In the genomic region with DNA sequence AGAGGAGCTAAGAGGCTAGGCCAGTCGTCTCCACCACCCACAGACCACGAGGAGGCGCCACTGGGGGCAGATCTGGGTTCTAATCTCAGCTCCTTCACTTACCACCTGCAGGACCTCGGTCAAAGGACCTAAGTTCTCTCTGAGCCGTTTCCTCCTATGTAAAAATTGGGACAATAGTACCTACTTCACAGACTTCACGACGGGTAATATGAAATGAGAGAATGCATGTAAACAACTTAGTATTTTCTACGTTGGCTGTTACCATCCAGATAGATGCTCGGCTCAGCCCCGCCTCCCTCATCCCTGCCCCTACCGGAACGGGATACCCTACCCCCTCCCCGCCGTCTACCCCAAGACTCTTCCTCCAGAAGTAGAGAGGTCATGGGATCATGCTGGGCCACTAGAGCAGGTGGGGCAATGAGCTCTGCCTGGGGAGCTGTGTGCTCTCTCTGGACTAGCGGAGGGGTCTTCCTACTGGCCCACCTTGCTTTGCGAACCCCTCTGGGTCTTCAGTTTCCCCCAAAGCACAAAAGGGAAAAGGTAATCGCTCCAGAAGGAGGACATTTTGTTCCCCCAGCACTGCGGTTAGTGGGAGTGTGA, we compare ENCODE assay signal across 8 cellular contexts. TPM values are rescaled to one million over a fixed set of nuclear protein-coding genes. Genes with fewer than 3 reads are reported as not detected.
DNase-seq lines count a peak whose midpoint lies in the region; ATAC-seq, FAIRE-seq and TF ChIP-seq lines count a peak whose summit lies in the region.

No MANE protein-coding gene starts in this region.

- peaks cover 26% of the 10 kb centered on the region for H3K36me3 ChIP-seq in K562 (ENCODE audit: control insufficient read depth, insufficient read depth, low read length)
- peaks cover 7 to 22% (median 14%) of the 10 kb centered on the region in 3 donors for H3K36me3 ChIP-seq in skeletal muscle tissue (ENCODE audit: control insufficient read depth in 3 of 3, insufficient read depth in 3 of 3, low read length in 3 of 3)

- CTCF ChIA-PET in K562 (lab: Yijun Ruan, JAX; ENCODE audit: low intra/inter-chr PET ratio): interaction anchor here (0.7 kb wide), 1 partner anchor 44 kb away, joined by 3 read pairs; no protein-coding TSS in a partner anchor

- peak; percentile 65 for ATAC-seq in K562

- no peak for TF ChIP-seq POLR2A in K562 (conservative IDR thresholded peaks at IDR 0.05)

- intact Hi-C loops in K562 (cut with micrococcal nuclease): loop anchor here (1.0 to 2.0 kb wide), 2 partner anchors 43 to 132 kb away; a partner anchor contains a TSS

- H3K27me3 ChIP-seq in K562 (ENCODE audit: control insufficient read depth in 2 of 2, insufficient read depth in 2 of 2, low read length in 2 of 2) (no peaks in the 10 kb centered on the region), skeletal muscle tissue (ENCODE audit: control insufficient read depth in 3 of 3, insufficient read depth in 3 of 3, low read length in 3 of 3) (no peaks in the 10 kb centered on the region)

- peaks cover 15% of the 10 kb centered on the region for H3K79me2 ChIP-seq in K562 (ENCODE audit: control insufficient read depth, insufficient read depth, low read length)

- H2AFZ ChIP-seq in K562 (ENCODE audit: low read depth, low read length): peak overlapping the region; percentile 96

- no peak for TF ChIP-seq EP300 in K562 (IDR thresholded peaks at IDR 0.05; ENCODE audit: low read length)

- H3K9ac ChIP-seq in K562 (ENCODE audit: insufficient read depth in 1 of 2, low read depth in 2 of 2, low read length in 2 of 2): peak overlapping the region; percentile 87 to 94
- H3K9ac ChIP-seq in skeletal muscle tissue (ENCODE audit: low read depth in 1 of 3, low read length in 3 of 3): peak overlapping the region; percentile 72 to 95 (median 95)

- TF ChIP-seq RAD21 in K562 (CRISPR knock-in tag; conservative IDR thresholded peaks at IDR 0.05 in 1 of 2, IDR thresholded peaks at IDR 0.05 in 1 of 2): peak; percentile 14 to 71; a peak in 2 of 4 replicates

- no peaks in the 10 kb centered on the region for H3K9me1 ChIP-seq in K562 (ENCODE audit: control insufficient read depth, insufficient read depth, low read length)

- H3K4me3 ChIP-seq in K562 (peak overlapping the region; percentile 56), skeletal muscle tissue (ENCODE audit: low read length in 3 of 3) (peak overlapping the region; percentile 77 to 92 (median 85))

- H3K4me2 ChIP-seq in K562 (ENCODE audit: insufficient read depth, low read length): peak overlapping the region; percentile 93

- no peaks in the 10 kb centered on the region for H4K20me1 ChIP-seq in K562 (replicated peaks; ENCODE audit: control insufficient read depth, insufficient read depth, low read length)

- FAIRE-seq in K562 (lab: Jason Lieb, UNC): peak; percentile 61

- H3K4me1 ChIP-seq in K562 (replicated peaks in 1 of 2; ENCODE audit: control insufficient read depth in 2 of 2, insufficient read depth in 2 of 2, low read length in 2 of 2): peaks cover 32 to 42% of the 10 kb centered on the region in 2 experiments
- peaks cover 18 to 35% (median 24%) of the 10 kb centered on the region in 3 donors for H3K4me1 ChIP-seq in skeletal muscle tissue (ENCODE audit: control insufficient read depth in 3 of 3, insufficient read depth in 3 of 3, low read length in 3 of 3)

- H3K27ac ChIP-seq in K562 (ENCODE audit: extremely low read depth, low read depth, low read length) (peak overlapping the region; percentile 91), skeletal muscle tissue (ENCODE audit: low read depth, low read length) (peak overlapping the region; percentile 98)

- in situ Hi-C loops in K562 (cut with MboI): no loop called here

- TF ChIP-seq CTCF in AG09319 (IDR thresholded peaks at IDR 0.05; ENCODE audit: low read depth, low read length) (peak; percentile 48), K562 (IDR thresholded peaks at IDR 0.05 in 2 of 3, conservative IDR thresholded peaks at IDR 0.05 in 1 of 3; ENCODE audit: insufficient read depth in 2 of 3, low read depth in 1 of 3, low read length in 3 of 3) (peak; percentile 65 to 82 (median 71))

- H3K9me3 ChIP-seq in K562 (replicated peaks; ENCODE audit: control insufficient read depth, insufficient read depth, low read depth, low read length) (peaks cover 4% of the 10 kb centered on the region), skeletal muscle tissue (ENCODE audit: control insufficient read depth in 3 of 3, low read length in 3 of 3) (no peaks in the 10 kb centered on the region)

- POLR2A ChIA-PET in K562 (lab: Yijun Ruan, JAX): interaction anchor here (0.6 to 1.8 kb wide), 13 partner anchors 9 to 691 kb away, joined by 3 to 9 read pairs (median 3); a partner anchor contains a TSS

- BruUV-seq in K562 (replicated peaks; lab: Mats Ljungman, UMichigan): TSS peak; percentile 68

- DNase-seq in AG09319 (ENCODE audit: extremely low read depth, low read depth) (no peak), HCEC 1CT (peak; percentile 54), T follicular helper cell (ENCODE audit: low read depth) (peak; percentile 15), K562 (ENCODE audit: extremely low read depth in 1 of 4, low spot score in 3 of 4) (peak; percentile 55 to 79 (median 58)), iPS-NIHi11 (ENCODE audit: low spot score) (peak; percentile 72), H4 (ENCODE audit: low spot score) (no peak), NCI-H128 (lab: John Stamatoyannopoulos, UW; ENCODE audit: unreplicated experiment) (no peak)

- WGBS in K562 (ENCODE audit: insufficient coverage, low coverage, missing lambda C conversion rate): 11% methylated on average over 17 of the region's 18 CpGs

RNA-seq across cellular contexts. Expression of a gene that starts 0.5 kb away (rescaled TPM):
- 19.7 and 24.1 TPM in 2 replicates for total RNA-seq in K562 (2011; cell fraction: chromatin; rRNA removed; ENCODE audit: low replicate concordance)
- total RNA-seq in K562 (2011; cell fraction: nucleolus; rRNA removed): 17.4 and 22.8 TPM in 2 replicates
- 17.6 and 18.1 TPM in 2 replicates for total RNA-seq in K562 (2011; cell fraction: nucleoplasm; rRNA removed)
- total RNA-seq in K562 (2014; rRNA removed) (26.4 and 35.6 TPM in 2 replicates), K562 (2014; rRNA removed; fragmentation: Illumina TruSeq; extraction: Trizol) (50.2 and 52.2 TPM in 2 replicates), K562 (2015; rRNA removed; fragmentation: Illumina TruSeq; extraction: Trizol) (52.2 and 55.2 TPM in 2 replicates), K562 (2021) (36.6 and 40.2 TPM in 2 replicates), skeletal muscle tissue (25.1 TPM)
- polyA plus RNA-seq in K562 (2011; rRNA removed) (11.6 and 14.1 TPM in 2 replicates), K562 (2014; fragmentation: Illumina TruSeq; extraction: Trizol) (46.2 and 64.1 TPM in 2 replicates), K562 (2014; fragmentation: Nextera tagmentation; extraction: Ambion mirVana) (100 to 1,000 TPM; 119 to 145 TPM), K562 (2014; rRNA removed) (33.7 and 34.6 TPM in 2 replicates)
- 15.5 and 20.6 TPM in 2 replicates for polyA plus RNA-seq in K562 (2011; cell fraction: cytosol; rRNA removed)
- 20.8 and 22.1 TPM in 2 replicates for polyA plus RNA-seq in K562 (2011; cell fraction: nucleus; rRNA removed)
- 42.3 and 44.7 TPM in 2 replicates for polyA plus RNA-seq in K562 (2012)
- polyA minus RNA-seq in K562 (2011; rRNA and poly(A)+ RNA removed): 12.1 and 17.0 TPM in 2 replicates
- 13.9 and 18.3 TPM in 2 replicates for polyA minus RNA-seq in K562 (2011; cell fraction: cytosol; rRNA and poly(A)+ RNA removed)
- 11.1 and 11.6 TPM in 2 replicates for polyA minus RNA-seq in K562 (2011; cell fraction: nucleus; rRNA and poly(A)+ RNA removed)
- total RNA-seq in H4 (2014; rRNA removed; shearing (Covaris generic)): 79.5 and 119 TPM in 2 replicates

RNA-seq across cellular contexts. Expression of a gene that starts 43.4 kb away (rescaled TPM):
- total RNA-seq in K562 (2011; cell fraction: chromatin; rRNA removed; ENCODE audit: low replicate concordance): 48.4 and 50.0 TPM in 2 replicates
- total RNA-seq in K562 (2011; cell fraction: nucleolus; rRNA removed): 25.0 and 27.0 TPM in 2 replicates
- total RNA-seq in K562 (2011; cell fraction: nucleoplasm; rRNA removed): 37.1 and 41.4 TPM in 2 replicates
- total RNA-seq in K562 (2014; rRNA removed) (36.3 and 49.4 TPM in 2 replicates), K562 (2014; rRNA removed; fragmentation: Illumina TruSeq; extraction: Trizol) (96.0 and 113 TPM in 2 replicates), K562 (2015; rRNA removed; fragmentation: Illumina TruSeq; extraction: Trizol) (63.5 and 65.7 TPM in 2 replicates), K562 (2021) (71.5 and 72.9 TPM in 2 replicates), skeletal muscle tissue (44.4 TPM)
- polyA plus RNA-seq in K562 (2011; rRNA removed) (40.2 and 75.1 TPM in 2 replicates), K562 (2014; fragmentation: Illumina TruSeq; extraction: Trizol) (91.6 and 94.7 TPM in 2 replicates), K562 (2014; fragmentation: Nextera tagmentation; extraction: Ambion mirVana) (100 to 1,000 TPM; 100 to 140 TPM), K562 (2014; rRNA removed) (38.1 and 41.4 TPM in 2 replicates)
- 27.5 and 29.4 TPM in 2 replicates for polyA plus RNA-seq in K562 (2011; cell fraction: cytosol; rRNA removed)
- 31.7 and 39.3 TPM in 2 replicates for polyA plus RNA-seq in K562 (2011; cell fraction: nucleus; rRNA removed)
- polyA plus RNA-seq in K562 (2012): 71.4 and 72.1 TPM in 2 replicates
- polyA minus RNA-seq in K562 (2011; rRNA and poly(A)+ RNA removed): 49.8 and 68.3 TPM in 2 replicates
- 27.7 and 44.4 TPM in 2 replicates for polyA minus RNA-seq in K562 (2011; cell fraction: cytosol; rRNA and poly(A)+ RNA removed)
- 20.3 and 28.5 TPM in 2 replicates for polyA minus RNA-seq in K562 (2011; cell fraction: nucleus; rRNA and poly(A)+ RNA removed)
- 60.5 and 75.9 TPM in 2 replicates for total RNA-seq in H4 (2014; rRNA removed; shearing (Covaris generic))

RNA-seq across cellular contexts. Expression of a gene that starts 54.3 kb away (rescaled TPM):
- not detected in 2 replicates for total RNA-seq in K562 (2011; cell fraction: chromatin; rRNA removed; ENCODE audit: low replicate concordance)
- under 0.01 TPM in 1 of 2 replicates, not detected in the other for total RNA-seq in K562 (2011; cell fraction: nucleolus; rRNA removed)
- total RNA-seq in K562 (2011; cell fraction: nucleoplasm; rRNA removed): not detected in 2 replicates
- 0.04 TPM in 1 of 2 replicates, not detected in the other for total RNA-seq in K562 (2014; rRNA removed)
- 0.03 TPM in 1 of 2 replicates, not detected in the other for total RNA-seq in K562 (2014; rRNA removed; fragmentation: Illumina TruSeq; extraction: Trizol)
- total RNA-seq in K562 (2015; rRNA removed; fragmentation: Illumina TruSeq; extraction: Trizol): not detected in 2 replicates
- 0.04 TPM in 1 of 2 replicates, not detected in the other for total RNA-seq in K562 (2021)
- polyA plus RNA-seq in K562 (2011; rRNA removed): not detected in 2 replicates
- polyA plus RNA-seq in K562 (2011; cell fraction: cytosol; rRNA removed): under 0.01 TPM in 1 of 2 replicates, not detected in the other
- polyA plus RNA-seq in K562 (2011; cell fraction: nucleus; rRNA removed): not detected in 2 replicates
- 0.03 and 0.79 TPM in 2 replicates for polyA plus RNA-seq in K562 (2012)
- 0.01 and 0.03 TPM in 2 replicates for polyA plus RNA-seq in K562 (2014; fragmentation: Illumina TruSeq; extraction: Trizol)
- polyA plus RNA-seq in K562 (2014; fragmentation: Nextera tagmentation; extraction: Ambion mirVana): under 1 TPM; 0.01 TPM
- polyA plus RNA-seq in K562 (2014; rRNA removed): 0.01 TPM in 1 of 2 replicates, not detected in the other
- polyA minus RNA-seq in K562 (2011; rRNA and poly(A)+ RNA removed): not detected in 2 replicates
- polyA minus RNA-seq in K562 (2011; cell fraction: cytosol; rRNA and poly(A)+ RNA removed): not detected in 2 replicates
- not detected in 2 replicates for polyA minus RNA-seq in K562 (2011; cell fraction: nucleus; rRNA and poly(A)+ RNA removed)
- 12.0 TPM for total RNA-seq in skeletal muscle tissue
- total RNA-seq in H4 (2014; rRNA removed; shearing (Covaris generic)): not detected in 2 replicates

Comparison
In these comparisons a context has a peak if more than half of its experiments do, and no peak if none do; other contexts are left out.
1. DNase-seq: peak in HCEC 1CT (single experiment), T follicular helper cell (single experiment), K562 (4 of 4) and iPS-NIHi11 (single experiment); none in AG09319 (single experiment), H4 (single experiment) and NCI-H128 (single experiment).
2. RNA of a gene that starts 54.3 kb away (total RNA-seq): 12.0 TPM in skeletal muscle tissue (single experiment); under 0.01 to 0.04 TPM in K562 and not detected in H4; every median in the first group is over 10 times any median in the second.